8 cellular contexts compared by ENCODE assay signal in the genomic region with DNA sequence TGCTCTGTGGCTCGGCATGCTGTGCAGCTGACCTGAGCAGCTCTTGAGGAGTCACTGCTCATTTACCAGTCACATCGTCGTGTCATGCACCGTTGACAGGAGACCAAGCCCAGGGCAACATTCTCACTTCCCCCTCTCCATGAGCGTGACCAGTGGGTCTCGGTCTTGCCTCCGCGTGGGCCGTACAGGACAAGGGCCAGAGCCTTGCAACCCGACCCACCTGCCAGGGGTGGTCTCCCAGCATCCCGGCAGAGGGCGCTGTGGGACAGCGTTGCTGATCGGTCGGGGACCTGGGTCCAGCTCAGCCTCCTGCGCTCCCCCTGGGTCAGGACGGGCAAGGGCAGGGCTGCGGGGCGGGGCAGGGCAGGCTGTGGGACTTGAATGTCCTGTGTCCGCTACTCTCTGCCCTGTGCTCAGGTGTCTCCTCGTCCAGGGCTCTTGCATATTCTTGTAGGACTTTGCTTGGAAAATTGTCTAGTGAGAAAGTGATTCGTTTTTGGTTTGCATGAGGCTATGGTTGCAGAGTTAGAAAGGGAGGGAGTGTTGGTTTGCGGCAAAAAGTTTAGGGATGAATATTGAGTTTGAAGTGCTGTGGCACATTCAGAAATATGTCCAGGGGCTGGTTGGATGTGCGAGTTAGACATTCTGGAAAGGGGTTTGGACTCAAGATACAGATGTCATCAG. TPM values are rescaled to one million over a fixed set of nuclear protein-coding genes. Genes with fewer than 3 reads are reported as not detected.
A peak's percentile ranks its signal among the peaks of the same experiment; 100 is the strongest.
DNase-seq lines count a peak whose midpoint lies in the region; ATAC-seq and TF ChIP-seq lines count a peak whose summit lies in the region.

No MANE protein-coding gene starts in this region.

- H3K9me3 Mint-ChIP-seq in activated naive CD8-positive, alpha-beta T cell treated with anti-CD3 and anti-CD28 coated beads, Interleukin-2, amount 10 ng/mL, durations not matched to agents 7 days and 5 days, result no peaks in the 10 kb centered on the region

- H3K4me3 Mint-ChIP-seq in activated naive CD8-positive, alpha-beta T cell treated with anti-CD3 and anti-CD28 coated beads, Interleukin-2, amount 10 ng/mL, durations not matched to agents 7 days and 5 days, result peak overlapping the region; percentile 68

- peak; percentile 79 for DNase-seq in GM06990 (ENCODE audit: extremely low read depth, insufficient read length)
- DNase-seq in HCEC 1CT, result peak; percentile 64
- peak; percentile 70 for DNase-seq in MV-4-11 (lab: John Stamatoyannopoulos, UW)
- DNase-seq in SW480 (ENCODE audit: low spot score), result peak; percentile 76
- DNase-seq in activated naive CD8-positive, alpha-beta T cell treated with anti-CD3 and anti-CD28 coated beads, Interleukin-2, amount 10 ng/mL, durations not matched to agents 7 days and 5 days, result peak; percentile 92
- peak; percentile 87 for DNase-seq in left ventricle myocardium inferior
- no peak for DNase-seq in retinal pigment epithelial cell (ENCODE audit: low read depth)
- DNase-seq in middle frontal gyrus (ENCODE audit: extremely low spot score, low spot score), result no peak

- H3K27me3 Mint-ChIP-seq in activated naive CD8-positive, alpha-beta T cell treated with anti-CD3 and anti-CD28 coated beads, Interleukin-2, amount 10 ng/mL, durations not matched to agents 7 days and 5 days, result peaks cover 12% of the 10 kb centered on the region

- peaks cover 9% of the 10 kb centered on the region for H3K4me1 ChIP-seq in left ventricle myocardium inferior

- H3K27me3 ChIP-seq in GM06990 (replicated peaks; ENCODE audit: control insufficient read depth, insufficient read depth, low read length) (no peaks in the 10 kb centered on the region), left ventricle myocardium inferior (ENCODE audit: low read depth) (no peaks in the 10 kb centered on the region)

- ATAC-seq in activated naive CD8-positive, alpha-beta T cell treated with anti-CD3 and anti-CD28 coated beads, Interleukin-2, amount 10 ng/mL, durations not matched to agents 7 days and 5 days (ENCODE audit: low read depth), result peak; percentile 92

- peak; percentile 98 for TF ChIP-seq CTCF in GM06990 (IDR thresholded peaks at IDR 0.05; ENCODE audit: insufficient read depth, low read length, poor library complexity, severe bottlenecking)
- TF ChIP-seq CTCF in left ventricle myocardium inferior (IDR thresholded peaks at IDR 0.05; ENCODE audit: borderline replicate concordance), result peak; percentile 95
- TF ChIP-seq CTCF in retinal pigment epithelial cell (conservative IDR thresholded peaks at IDR 0.05; ENCODE audit: low read depth, low read length), result peak; percentile 91

- H3K36me3 Mint-ChIP-seq in activated naive CD8-positive, alpha-beta T cell treated with anti-CD3 and anti-CD28 coated beads, Interleukin-2, amount 10 ng/mL, durations not matched to agents 7 days and 5 days, result peaks cover 21% of the 10 kb centered on the region

- H3K36me3 ChIP-seq in GM06990 (ENCODE audit: control insufficient read depth, insufficient read depth, low read length) (peaks cover 5% of the 10 kb centered on the region), left ventricle myocardium inferior (peaks cover 22% of the 10 kb centered on the region)

- peak overlapping the region; percentile 46 for H3K27ac Mint-ChIP-seq in activated naive CD8-positive, alpha-beta T cell treated with anti-CD3 and anti-CD28 coated beads, Interleukin-2, amount 10 ng/mL, durations not matched to agents 7 days and 5 days

- POLR2A ChIA-PET in activated naive CD8-positive, alpha-beta T cell treated with anti-CD3 and anti-CD28 coated beads, Interleukin-2, amount 10 ng/mL, durations not matched to agents 7 days and 5 days (lab: Charles Lee), result interaction anchor here (0.6 to 2.6 kb wide), 6 partner anchors 17 to 1025 kb away, joined by 4 to 37 read pairs (median 6); a partner anchor contains a TSS

- no peak overlapping the region for H3K4me3 ChIP-seq in GM06990 (replicated peaks; ENCODE audit: low read depth, low read length)
- peak overlapping the region; percentile 38 for H3K4me3 ChIP-seq in left ventricle myocardium inferior
- no peak overlapping the region for H3K4me3 ChIP-seq in retinal pigment epithelial cell (ENCODE audit: low read length)

- intact Hi-C loops in left ventricle myocardium inferior (cut with micrococcal nuclease), result loop anchor here (10.0 kb wide), 2 partner anchors 112 to 232 kb away; no protein-coding TSS in a partner anchor

- H3K4me1 Mint-ChIP-seq in activated naive CD8-positive, alpha-beta T cell treated with anti-CD3 and anti-CD28 coated beads, Interleukin-2, amount 10 ng/mL, durations not matched to agents 7 days and 5 days, result peaks cover 21% of the 10 kb centered on the region

- no peaks in the 10 kb centered on the region for H3K9me3 ChIP-seq in left ventricle myocardium inferior (replicated peaks)

- H3K27ac ChIP-seq in left ventricle myocardium inferior (replicated peaks), result no peak overlapping the region

RNA-seq across cellular contexts. Expression of a gene that starts 16.2 kb away (rescaled TPM):
- total RNA-seq in activated naive CD8-positive, alpha-beta T cell treated with anti-CD3 and anti-CD28 coated beads, Interleukin-2, amount 10 ng/mL, durations not matched to agents 7 days and 5 days, result 100 to 1,000 TPM; 586 to 630 TPM
- 760 TPM for total RNA-seq in left ventricle myocardium inferior

RNA-seq across cellular contexts. Expression of a gene that starts 41.5 kb away (rescaled TPM):
- total RNA-seq in activated naive CD8-positive, alpha-beta T cell treated with anti-CD3 and anti-CD28 coated beads, Interleukin-2, amount 10 ng/mL, durations not matched to agents 7 days and 5 days, result 10 to 100 TPM; 45.3 to 47.6 TPM
- total RNA-seq in left ventricle myocardium inferior, result 22.9 TPM

Comparison
In these comparisons a context has a peak if more than half of its experiments do, and no peak if none do; other contexts are left out.
1. DNase-seq: peak in GM06990 (single experiment), HCEC 1CT (single experiment), MV-4-11 (single experiment), SW480 (single experiment), activated naive CD8-positive, alpha-beta T cell treated with anti-CD3 and anti-CD28 coated beads, Interleukin-2, amount 10 ng/mL, durations not matched to agents 7 days and 5 days (single experiment) and left ventricle myocardium inferior (single experiment); none in retinal pigment epithelial cell (single experiment) and middle frontal gyrus (single experiment).
2. Peak in every context shown above with its lines, with median percentiles within 50 percentile points of each other: CTCF ChIP-seq.